In the genomic region with DNA sequence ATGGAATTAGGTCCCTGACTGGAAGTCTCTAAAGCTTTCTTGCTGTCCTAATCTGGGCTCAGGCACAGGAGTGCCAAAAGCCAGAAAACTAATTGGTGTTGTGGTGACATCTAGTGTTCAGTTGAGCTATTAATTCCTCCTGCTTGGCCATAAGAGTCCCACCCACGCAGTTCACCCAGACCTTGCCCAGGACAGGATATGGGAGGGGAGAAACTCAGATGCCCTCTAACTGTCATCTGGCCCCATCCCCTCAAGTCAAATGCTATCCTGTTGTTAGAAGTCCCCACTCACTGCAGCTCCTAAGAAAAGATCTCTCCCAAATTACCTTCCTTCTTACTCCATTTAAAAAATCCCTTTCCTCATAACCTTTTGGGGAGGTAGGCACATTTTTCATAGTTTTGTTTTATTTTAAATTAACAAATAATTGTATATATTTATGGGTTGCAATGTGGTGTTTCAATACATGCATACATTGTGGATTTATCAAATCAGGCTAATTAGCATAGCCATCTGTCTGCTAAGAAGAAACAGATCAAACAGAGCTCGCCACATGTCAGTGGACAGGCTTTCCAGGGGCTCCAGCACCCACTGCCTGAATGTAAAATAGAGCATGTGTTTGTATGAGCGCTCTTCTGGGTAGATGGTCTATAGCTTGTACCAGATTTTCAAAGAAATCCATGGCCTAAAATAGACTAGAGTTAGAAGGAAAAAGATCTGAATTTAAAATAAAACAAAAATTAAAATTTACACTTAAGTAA, we compare ENCODE assay signal across 8 cellular contexts.
DNase-seq lines count a peak whose midpoint lies in the region; ATAC-seq lines count a peak whose summit lies in the region.

No MANE protein-coding gene starts in this region.

- ATAC-seq in GM18508 (IDR thresholded peaks at IDR 0.05; ENCODE audit: insufficient read depth, unreplicated experiment) (peak; percentile 73), HG02885 (IDR thresholded peaks at IDR 0.05; ENCODE audit: poor library complexity, unreplicated experiment) (peak; percentile 75)

- peak; percentile 92 for DNase-seq in Ammon's horn (ENCODE audit: low spot score)
- DNase-seq in NCI-H128 (lab: John Stamatoyannopoulos, UW; ENCODE audit: unreplicated experiment): peak; percentile 44
- DNase-seq in SKM-1 (lab: John Stamatoyannopoulos, UW; ENCODE audit: unreplicated experiment): peak; percentile 73
- DNase-seq in brain pericyte (ENCODE audit: low read depth, low spot score): peak; percentile 73
- peak; percentile 85 for DNase-seq in islet precursor cell
- peak; percentile 22 for DNase-seq in stimulated activated CD4-positive, alpha-beta T cell treated with anti-CD3 and anti-CD28 coated beads, Interleukin-2, amount 100 ng/mL, for 4 hours (ENCODE audit: low read depth)

Comparison
In these comparisons a context has a peak if more than half of its experiments do, and no peak if none do; other contexts are left out.
1. Peak in every context shown above with its lines: DNase-seq and ATAC-seq.
2. DNase-seq: peak in every context shown above with its lines; median percentile 92 in Ammon's horn; 85 in islet precursor cell; 73 in SKM-1; 73 in brain pericyte; 44 in NCI-H128; 22 in stimulated activated CD4-positive, alpha-beta T cell treated with anti-CD3 and anti-CD28 coated beads, Interleukin-2, amount 100 ng/mL, for 4 hours.